30 cellular contexts compared by ENCODE assay signal in the genomic region with DNA sequence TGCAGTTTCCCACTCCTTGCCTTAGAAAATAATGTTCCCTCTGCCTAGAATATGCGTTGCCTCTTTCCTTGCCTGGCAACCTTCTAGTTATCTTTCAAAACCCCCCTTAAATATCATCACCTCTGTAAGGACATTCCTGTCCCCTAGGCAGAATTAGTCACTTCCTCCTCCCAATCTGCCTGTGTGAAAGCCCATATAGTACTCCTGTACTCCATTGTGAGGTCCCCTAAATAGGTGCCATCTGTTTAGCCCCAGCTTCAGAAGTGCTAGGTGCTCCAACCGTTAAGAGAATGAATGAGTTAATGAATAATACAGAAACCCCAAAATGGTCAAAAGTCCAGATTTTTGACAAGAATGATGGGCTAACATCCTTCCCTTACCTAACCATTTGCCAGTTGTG.
DNase-seq lines count a peak whose midpoint lies in the region; ATAC-seq, FAIRE-seq and TF ChIP-seq lines count a peak whose summit lies in the region.
"Had no signal": no experiment of that assay in that cellular context is flagged by ENCODE, and none has a peak within 500 bp of the region (broad histone marks: within the 10 kb centered on the region; RNA-seq: fewer than 3 reads in every experiment).

No MANE protein-coding gene starts in this region.

- no peak for FAIRE-seq in GM12891 (lab: Jason Lieb, UNC)
- FAIRE-seq: TTC549 had no signal

- no peak for TF ChIP-seq POLR2A in GM12891 (IDR thresholded peaks at IDR 0.05; ENCODE audit: low read depth, low read length)

- DNase-seq in NCI-H82 (lab: John Stamatoyannopoulos, UW) (peak; percentile 1), NCI-H82 treated with DMSO at 0.1 percent for 48 hours (lab: John Stamatoyannopoulos, UW; ENCODE audit: unreplicated experiment) (no peak), dermis blood vessel endothelial cell (peak; percentile 11), amygdala (lab: John Stamatoyannopoulos, UW) (no peak), GM12891 (ENCODE audit: insufficient read length, low spot score) (no peak)
- DNase-seq in activated CD4-positive, alpha-beta T cell treated with anti-CD3 and anti-CD28 coated beads for 4 hours = no peak
- DNase-seq: activated CD4-positive, alpha-beta memory T cell treated with anti-CD3 and anti-CD28 coated beads, Interleukin-2, amount 10 ng/mL, durations not matched to agents 7 days and 5 days; activated CD4-positive, CD25-positive, alpha-beta regulatory T cell treated with anti-CD3 and anti-CD28 coated beads, Interleukin-2, amount 50 U/mL, for 72 hours; activated CD8-positive, alpha-beta memory T cell treated with anti-CD3 and anti-CD28 coated beads, Interleukin-2, amount 50 U/mL, for 48 hours; activated naive CD4-positive, alpha-beta T cell treated with anti-CD3 and anti-CD28 coated beads, Interleukin-2, amount 10 ng/mL, durations not matched to agents 7 days and 5 days; anterior cingulate cortex; Calu3; caudate nucleus; DMS79 treated with DMSO at 0.1 percent for 48 hours; esophagus squamous epithelium; hippocampal formation; left ventricle myocardium inferior; NCI-H1092 treated with DMSO at 0.1 percent for 48 hours; NCI-H187 treated with DMSO at 0.1 percent for 48 hours; NCI-H2171 treated with DMSO at 0.1 percent for 48 hours; NCI-H510A treated with DMSO at 0.1 percent for 48 hours; SK-N-SH; stimulated activated CD4-positive, alpha-beta T cell treated with anti-CD3 and anti-CD28 coated beads, Interleukin-12 subunit alpha, Interleukin-12 subunit beta, amount 100 ng/mL, for 4 hours; stimulated activated CD4-positive, alpha-beta T cell treated with anti-CD3 and anti-CD28 coated beads, Interleukin-4, amount 100 ng/mL, for 1 hour; upper lobe of right lung had no signal

- ATAC-seq in HG03460 (IDR thresholded peaks at IDR 0.05; ENCODE audit: unreplicated experiment) (peak; percentile 73), GM18858 (IDR thresholded peaks at IDR 0.05; ENCODE audit: unreplicated experiment) (no peak)
- ATAC-seq: sciatic nerve; stimulated activated effector memory CD8-positive, alpha-beta T cell treated with anti-CD3 and anti-CD28 coated beads, Interleukin-12 subunit alpha, Interleukin-12 subunit beta, amount 100 ng/mL, for 72 hours; upper lobe of right lung had no signal

TF ChIP-seq in GM12891, 5 proteins besides CTCF, POLR2A, EP300 and RAD21:
- TF ChIP-seq SPI1 (IDR thresholded peaks at IDR 0.05; ENCODE audit: low read depth, low read length) = no peak
- no peak for TF ChIP-seq TAF1 (IDR thresholded peaks at IDR 0.05; ENCODE audit: low read depth, low read length)
- no peak for TF ChIP-seq POU2F2 (IDR thresholded peaks at IDR 0.05; ENCODE audit: low read depth, low read length)
- no peak for TF ChIP-seq POLR2AphosphoS5 (IDR thresholded peaks at IDR 0.05; ENCODE audit: low read depth, low read length)
- no peak for TF ChIP-seq PAX5 (IDR thresholded peaks at IDR 0.05; ENCODE audit: insufficient read depth, low read length, severe bottlenecking)

Comparison
In these comparisons a context has a peak if more than half of its experiments do, and no peak if none do; other contexts are left out.
1. DNase-seq: peak in NCI-H82 (single experiment) and dermis blood vessel endothelial cell (single experiment); none in NCI-H82 treated with DMSO at 0.1 percent for 48 hours (single experiment), amygdala (0 of 56), activated CD4-positive, alpha-beta T cell treated with anti-CD3 and anti-CD28 coated beads for 4 hours (0 of 2) and GM12891 (single experiment).